1 cellular context compared by ENCODE assay signal in the genomic region with DNA sequence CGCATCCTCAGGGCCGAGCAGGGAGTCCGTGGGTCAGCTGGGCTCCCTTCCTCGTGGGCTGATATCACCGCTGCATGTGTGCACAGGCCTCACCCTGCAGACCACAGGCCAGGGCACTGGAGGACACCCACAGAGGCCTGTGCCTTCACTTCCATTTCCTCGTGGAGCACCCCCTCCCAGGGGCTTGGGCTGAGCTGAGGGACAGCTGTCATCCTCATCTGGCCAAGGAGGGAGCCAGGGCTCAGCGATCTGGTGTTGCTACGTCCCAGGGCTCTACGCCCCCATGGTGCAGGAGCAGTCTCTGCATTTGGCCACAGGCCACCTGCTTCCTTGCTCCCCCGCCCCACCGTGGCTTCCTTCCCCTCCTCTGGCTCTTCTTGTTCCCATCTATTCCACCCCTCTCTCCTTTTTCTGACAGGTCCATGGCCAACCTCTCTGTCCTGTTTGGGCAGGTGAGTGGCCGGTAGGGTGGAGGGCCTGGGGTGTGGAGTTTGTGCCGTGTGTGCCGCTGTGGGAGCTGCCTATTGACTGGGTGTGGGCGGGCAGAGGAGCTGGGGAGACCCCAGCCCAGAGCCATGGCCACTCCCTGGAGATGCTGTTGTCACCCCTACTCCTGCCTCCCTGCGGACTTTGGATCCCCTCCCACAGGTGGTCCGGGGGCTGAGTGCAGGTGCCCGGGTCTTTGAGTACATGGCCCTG.
TF ChIP-seq lines count a peak whose summit lies in the region.

No MANE protein-coding gene starts in this region.

TF ChIP-seq in K562, 482 proteins besides CTCF, POLR2A, EP300 and RAD21 (continues in another document):
- TF ChIP-seq, protein P1, sequence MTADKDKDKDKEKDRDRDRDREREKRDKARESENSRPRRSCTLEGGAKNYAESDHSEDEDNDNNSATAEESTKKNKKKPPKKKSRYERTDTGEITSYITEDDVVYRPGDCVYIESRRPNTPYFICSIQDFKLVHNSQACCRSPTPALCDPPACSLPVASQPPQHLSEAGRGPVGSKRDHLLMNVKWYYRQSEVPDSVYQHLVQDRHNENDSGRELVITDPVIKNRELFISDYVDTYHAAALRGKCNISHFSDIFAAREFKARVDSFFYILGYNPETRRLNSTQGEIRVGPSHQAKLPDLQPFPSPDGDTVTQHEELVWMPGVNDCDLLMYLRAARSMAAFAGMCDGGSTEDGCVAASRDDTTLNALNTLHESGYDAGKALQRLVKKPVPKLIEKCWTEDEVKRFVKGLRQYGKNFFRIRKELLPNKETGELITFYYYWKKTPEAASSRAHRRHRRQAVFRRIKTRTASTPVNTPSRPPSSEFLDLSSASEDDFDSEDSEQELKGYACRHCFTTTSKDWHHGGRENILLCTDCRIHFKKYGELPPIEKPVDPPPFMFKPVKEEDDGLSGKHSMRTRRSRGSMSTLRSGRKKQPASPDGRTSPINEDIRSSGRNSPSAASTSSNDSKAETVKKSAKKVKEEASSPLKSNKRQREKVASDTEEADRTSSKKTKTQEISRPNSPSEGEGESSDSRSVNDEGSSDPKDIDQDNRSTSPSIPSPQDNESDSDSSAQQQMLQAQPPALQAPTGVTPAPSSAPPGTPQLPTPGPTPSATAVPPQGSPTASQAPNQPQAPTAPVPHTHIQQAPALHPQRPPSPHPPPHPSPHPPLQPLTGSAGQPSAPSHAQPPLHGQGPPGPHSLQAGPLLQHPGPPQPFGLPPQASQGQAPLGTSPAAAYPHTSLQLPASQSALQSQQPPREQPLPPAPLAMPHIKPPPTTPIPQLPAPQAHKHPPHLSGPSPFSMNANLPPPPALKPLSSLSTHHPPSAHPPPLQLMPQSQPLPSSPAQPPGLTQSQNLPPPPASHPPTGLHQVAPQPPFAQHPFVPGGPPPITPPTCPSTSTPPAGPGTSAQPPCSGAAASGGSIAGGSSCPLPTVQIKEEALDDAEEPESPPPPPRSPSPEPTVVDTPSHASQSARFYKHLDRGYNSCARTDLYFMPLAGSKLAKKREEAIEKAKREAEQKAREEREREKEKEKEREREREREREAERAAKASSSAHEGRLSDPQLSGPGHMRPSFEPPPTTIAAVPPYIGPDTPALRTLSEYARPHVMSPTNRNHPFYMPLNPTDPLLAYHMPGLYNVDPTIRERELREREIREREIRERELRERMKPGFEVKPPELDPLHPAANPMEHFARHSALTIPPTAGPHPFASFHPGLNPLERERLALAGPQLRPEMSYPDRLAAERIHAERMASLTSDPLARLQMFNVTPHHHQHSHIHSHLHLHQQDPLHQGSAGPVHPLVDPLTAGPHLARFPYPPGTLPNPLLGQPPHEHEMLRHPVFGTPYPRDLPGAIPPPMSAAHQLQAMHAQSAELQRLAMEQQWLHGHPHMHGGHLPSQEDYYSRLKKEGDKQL (CRISPR knock-in tag; IDR thresholded peaks at IDR 0.05; ENCODE audit: borderline replicate concordance): peak; percentile 97; the same call in 1 of the 2 replicates
- TF ChIP-seq, protein P2, sequence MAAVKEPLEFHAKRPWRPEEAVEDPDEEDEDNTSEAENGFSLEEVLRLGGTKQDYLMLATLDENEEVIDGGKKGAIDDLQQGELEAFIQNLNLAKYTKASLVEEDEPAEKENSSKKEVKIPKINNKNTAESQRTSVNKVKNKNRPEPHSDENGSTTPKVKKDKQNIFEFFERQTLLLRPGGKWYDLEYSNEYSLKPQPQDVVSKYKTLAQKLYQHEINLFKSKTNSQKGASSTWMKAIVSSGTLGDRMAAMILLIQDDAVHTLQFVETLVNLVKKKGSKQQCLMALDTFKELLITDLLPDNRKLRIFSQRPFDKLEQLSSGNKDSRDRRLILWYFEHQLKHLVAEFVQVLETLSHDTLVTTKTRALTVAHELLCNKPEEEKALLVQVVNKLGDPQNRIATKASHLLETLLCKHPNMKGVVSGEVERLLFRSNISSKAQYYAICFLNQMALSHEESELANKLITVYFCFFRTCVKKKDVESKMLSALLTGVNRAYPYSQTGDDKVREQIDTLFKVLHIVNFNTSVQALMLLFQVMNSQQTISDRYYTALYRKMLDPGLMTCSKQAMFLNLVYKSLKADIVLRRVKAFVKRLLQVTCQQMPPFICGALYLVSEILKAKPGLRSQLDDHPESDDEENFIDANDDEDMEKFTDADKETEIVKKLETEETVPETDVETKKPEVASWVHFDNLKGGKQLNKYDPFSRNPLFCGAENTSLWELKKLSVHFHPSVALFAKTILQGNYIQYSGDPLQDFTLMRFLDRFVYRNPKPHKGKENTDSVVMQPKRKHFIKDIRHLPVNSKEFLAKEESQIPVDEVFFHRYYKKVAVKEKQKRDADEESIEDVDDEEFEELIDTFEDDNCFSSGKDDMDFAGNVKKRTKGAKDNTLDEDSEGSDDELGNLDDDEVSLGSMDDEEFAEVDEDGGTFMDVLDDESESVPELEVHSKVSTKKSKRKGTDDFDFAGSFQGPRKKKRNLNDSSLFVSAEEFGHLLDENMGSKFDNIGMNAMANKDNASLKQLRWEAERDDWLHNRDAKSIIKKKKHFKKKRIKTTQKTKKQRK (IDR thresholded peaks at IDR 0.05; ENCODE audit: borderline replicate concordance, low read depth, low read length): no peak
- TF ChIP-seq TCFL5 (CRISPR knock-in tag; conservative IDR thresholded peaks at IDR 0.05) (no peak), ZNF165 (CRISPR knock-in tag; IDR thresholded peaks at IDR 0.05; ENCODE audit: borderline replicate concordance) (0 out of 2 replicates have a peak, but pooled peaks have one; percentile 44), GTF2F1 (IDR thresholded peaks at IDR 0.05; ENCODE audit: low read depth, low read length) (no peak), ZNF263 (CRISPR knock-in tag; IDR thresholded peaks at IDR 0.05; ENCODE audit: borderline replicate concordance) (peak; percentile 78; the same call in 1 of the 2 replicates), PRPF4 (IDR thresholded peaks at IDR 0.05; ENCODE audit: insufficient read depth, low read depth, low read length, poor library complexity, severe bottlenecking) (no peak), DMBX1 (CRISPR knock-in tag; IDR thresholded peaks at IDR 0.05; ENCODE audit: borderline replicate concordance) (no peak), RBM22 (IDR thresholded peaks at IDR 0.05; ENCODE audit: low read depth, low read length, poor library complexity, severe bottlenecking) (no peak), OTX1 (CRISPR knock-in tag; IDR thresholded peaks at IDR 0.05) (no peak), KDM5B (IDR thresholded peaks at IDR 0.05; ENCODE audit: insufficient replicate concordance, low read depth, low read length) (no peak), LEF1 (IDR thresholded peaks at IDR 0.05) (no peak), POLR2H (tag; IDR thresholded peaks at IDR 0.05; ENCODE audit: low read depth) (no peak), BCL6 (CRISPR knock-in tag; IDR thresholded peaks at IDR 0.05) (no peak), MEF2D (tag; conservative IDR thresholded peaks at IDR 0.05; ENCODE audit: low read depth) (no peak), PHF20 (IDR thresholded peaks at IDR 0.05; ENCODE audit: partially characterized antibody) (peak; percentile 29), RB1 (IDR thresholded peaks at IDR 0.05; ENCODE audit: low read depth) (no peak), ZNF778 (CRISPR knock-in tag; IDR thresholded peaks at IDR 0.05) (no peak), PHF21A (IDR thresholded peaks at IDR 0.05; ENCODE audit: borderline replicate concordance, low read depth) (no peak)
- TF ChIP-seq, protein P3, sequence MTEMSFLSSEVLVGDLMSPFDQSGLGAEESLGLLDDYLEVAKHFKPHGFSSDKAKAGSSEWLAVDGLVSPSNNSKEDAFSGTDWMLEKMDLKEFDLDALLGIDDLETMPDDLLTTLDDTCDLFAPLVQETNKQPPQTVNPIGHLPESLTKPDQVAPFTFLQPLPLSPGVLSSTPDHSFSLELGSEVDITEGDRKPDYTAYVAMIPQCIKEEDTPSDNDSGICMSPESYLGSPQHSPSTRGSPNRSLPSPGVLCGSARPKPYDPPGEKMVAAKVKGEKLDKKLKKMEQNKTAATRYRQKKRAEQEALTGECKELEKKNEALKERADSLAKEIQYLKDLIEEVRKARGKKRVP (CRISPR knock-in tag; IDR thresholded peaks at IDR 0.05): no peak
- TF ChIP-seq, protein P4, sequence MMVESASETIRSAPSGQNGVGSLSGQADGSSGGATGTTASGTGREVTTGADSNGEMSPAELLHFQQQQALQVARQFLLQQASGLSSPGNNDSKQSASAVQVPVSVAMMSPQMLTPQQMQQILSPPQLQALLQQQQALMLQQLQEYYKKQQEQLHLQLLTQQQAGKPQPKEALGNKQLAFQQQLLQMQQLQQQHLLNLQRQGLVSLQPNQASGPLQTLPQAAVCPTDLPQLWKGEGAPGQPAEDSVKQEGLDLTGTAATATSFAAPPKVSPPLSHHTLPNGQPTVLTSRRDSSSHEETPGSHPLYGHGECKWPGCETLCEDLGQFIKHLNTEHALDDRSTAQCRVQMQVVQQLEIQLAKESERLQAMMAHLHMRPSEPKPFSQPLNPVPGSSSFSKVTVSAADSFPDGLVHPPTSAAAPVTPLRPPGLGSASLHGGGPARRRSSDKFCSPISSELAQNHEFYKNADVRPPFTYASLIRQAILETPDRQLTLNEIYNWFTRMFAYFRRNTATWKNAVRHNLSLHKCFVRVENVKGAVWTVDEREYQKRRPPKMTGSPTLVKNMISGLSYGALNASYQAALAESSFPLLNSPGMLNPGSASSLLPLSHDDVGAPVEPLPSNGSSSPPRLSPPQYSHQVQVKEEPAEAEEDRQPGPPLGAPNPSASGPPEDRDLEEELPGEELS (CRISPR knock-in tag; IDR thresholded peaks at IDR 0.05; ENCODE audit: borderline replicate concordance): 0 out of 2 replicates have a peak, but pooled peaks have one; percentile 71
- TF ChIP-seq, protein P5, sequence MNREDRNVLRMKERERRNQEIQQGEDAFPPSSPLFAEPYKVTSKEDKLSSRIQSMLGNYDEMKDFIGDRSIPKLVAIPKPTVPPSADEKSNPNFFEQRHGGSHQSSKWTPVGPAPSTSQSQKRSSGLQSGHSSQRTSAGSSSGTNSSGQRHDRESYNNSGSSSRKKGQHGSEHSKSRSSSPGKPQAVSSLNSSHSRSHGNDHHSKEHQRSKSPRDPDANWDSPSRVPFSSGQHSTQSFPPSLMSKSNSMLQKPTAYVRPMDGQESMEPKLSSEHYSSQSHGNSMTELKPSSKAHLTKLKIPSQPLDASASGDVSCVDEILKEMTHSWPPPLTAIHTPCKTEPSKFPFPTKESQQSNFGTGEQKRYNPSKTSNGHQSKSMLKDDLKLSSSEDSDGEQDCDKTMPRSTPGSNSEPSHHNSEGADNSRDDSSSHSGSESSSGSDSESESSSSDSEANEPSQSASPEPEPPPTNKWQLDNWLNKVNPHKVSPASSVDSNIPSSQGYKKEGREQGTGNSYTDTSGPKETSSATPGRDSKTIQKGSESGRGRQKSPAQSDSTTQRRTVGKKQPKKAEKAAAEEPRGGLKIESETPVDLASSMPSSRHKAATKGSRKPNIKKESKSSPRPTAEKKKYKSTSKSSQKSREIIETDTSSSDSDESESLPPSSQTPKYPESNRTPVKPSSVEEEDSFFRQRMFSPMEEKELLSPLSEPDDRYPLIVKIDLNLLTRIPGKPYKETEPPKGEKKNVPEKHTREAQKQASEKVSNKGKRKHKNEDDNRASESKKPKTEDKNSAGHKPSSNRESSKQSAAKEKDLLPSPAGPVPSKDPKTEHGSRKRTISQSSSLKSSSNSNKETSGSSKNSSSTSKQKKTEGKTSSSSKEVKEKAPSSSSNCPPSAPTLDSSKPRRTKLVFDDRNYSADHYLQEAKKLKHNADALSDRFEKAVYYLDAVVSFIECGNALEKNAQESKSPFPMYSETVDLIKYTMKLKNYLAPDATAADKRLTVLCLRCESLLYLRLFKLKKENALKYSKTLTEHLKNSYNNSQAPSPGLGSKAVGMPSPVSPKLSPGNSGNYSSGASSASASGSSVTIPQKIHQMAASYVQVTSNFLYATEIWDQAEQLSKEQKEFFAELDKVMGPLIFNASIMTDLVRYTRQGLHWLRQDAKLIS (CRISPR knock-in tag; IDR thresholded peaks at IDR 0.05): 0 out of 2 replicates have a peak, but pooled peaks have one; percentile 54
- TF ChIP-seq, protein P6, sequence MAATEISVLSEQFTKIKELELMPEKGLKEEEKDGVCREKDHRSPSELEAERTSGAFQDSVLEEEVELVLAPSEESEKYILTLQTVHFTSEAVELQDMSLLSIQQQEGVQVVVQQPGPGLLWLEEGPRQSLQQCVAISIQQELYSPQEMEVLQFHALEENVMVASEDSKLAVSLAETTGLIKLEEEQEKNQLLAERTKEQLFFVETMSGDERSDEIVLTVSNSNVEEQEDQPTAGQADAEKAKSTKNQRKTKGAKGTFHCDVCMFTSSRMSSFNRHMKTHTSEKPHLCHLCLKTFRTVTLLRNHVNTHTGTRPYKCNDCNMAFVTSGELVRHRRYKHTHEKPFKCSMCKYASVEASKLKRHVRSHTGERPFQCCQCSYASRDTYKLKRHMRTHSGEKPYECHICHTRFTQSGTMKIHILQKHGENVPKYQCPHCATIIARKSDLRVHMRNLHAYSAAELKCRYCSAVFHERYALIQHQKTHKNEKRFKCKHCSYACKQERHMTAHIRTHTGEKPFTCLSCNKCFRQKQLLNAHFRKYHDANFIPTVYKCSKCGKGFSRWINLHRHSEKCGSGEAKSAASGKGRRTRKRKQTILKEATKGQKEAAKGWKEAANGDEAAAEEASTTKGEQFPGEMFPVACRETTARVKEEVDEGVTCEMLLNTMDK (IDR thresholded peaks at IDR 0.05; ENCODE audit: borderline replicate concordance, insufficient read depth, low read depth, low read length, poor library complexity, severe bottlenecking): no peak
- TF ChIP-seq, protein P7, sequence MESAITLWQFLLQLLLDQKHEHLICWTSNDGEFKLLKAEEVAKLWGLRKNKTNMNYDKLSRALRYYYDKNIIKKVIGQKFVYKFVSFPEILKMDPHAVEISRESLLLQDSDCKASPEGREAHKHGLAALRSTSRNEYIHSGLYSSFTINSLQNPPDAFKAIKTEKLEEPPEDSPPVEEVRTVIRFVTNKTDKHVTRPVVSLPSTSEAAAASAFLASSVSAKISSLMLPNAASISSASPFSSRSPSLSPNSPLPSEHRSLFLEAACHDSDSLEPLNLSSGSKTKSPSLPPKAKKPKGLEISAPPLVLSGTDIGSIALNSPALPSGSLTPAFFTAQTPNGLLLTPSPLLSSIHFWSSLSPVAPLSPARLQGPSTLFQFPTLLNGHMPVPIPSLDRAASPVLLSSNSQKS (CRISPR knock-in tag; IDR thresholded peaks at IDR 0.05): no peak
- TF ChIP-seq, protein P8, sequence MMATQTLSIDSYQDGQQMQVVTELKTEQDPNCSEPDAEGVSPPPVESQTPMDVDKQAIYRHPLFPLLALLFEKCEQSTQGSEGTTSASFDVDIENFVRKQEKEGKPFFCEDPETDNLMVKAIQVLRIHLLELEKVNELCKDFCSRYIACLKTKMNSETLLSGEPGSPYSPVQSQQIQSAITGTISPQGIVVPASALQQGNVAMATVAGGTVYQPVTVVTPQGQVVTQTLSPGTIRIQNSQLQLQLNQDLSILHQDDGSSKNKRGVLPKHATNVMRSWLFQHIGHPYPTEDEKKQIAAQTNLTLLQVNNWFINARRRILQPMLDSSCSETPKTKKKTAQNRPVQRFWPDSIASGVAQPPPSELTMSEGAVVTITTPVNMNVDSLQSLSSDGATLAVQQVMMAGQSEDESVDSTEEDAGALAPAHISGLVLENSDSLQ (IDR thresholded peaks at IDR 0.05): peak; percentile 69
- TF ChIP-seq, protein P9, sequence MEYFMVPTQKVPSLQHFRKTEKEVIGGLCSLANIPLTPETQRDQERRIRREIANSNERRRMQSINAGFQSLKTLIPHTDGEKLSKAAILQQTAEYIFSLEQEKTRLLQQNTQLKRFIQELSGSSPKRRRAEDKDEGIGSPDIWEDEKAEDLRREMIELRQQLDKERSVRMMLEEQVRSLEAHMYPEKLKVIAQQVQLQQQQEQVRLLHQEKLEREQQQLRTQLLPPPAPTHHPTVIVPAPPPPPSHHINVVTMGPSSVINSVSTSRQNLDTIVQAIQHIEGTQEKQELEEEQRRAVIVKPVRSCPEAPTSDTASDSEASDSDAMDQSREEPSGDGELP (CRISPR knock-in tag; IDR thresholded peaks at IDR 0.05; ENCODE audit: borderline replicate concordance): peak; percentile 75; the same call in 1 of the 2 replicates
